ENCODE assay signal across 9 cellular contexts in the genomic region with DNA sequence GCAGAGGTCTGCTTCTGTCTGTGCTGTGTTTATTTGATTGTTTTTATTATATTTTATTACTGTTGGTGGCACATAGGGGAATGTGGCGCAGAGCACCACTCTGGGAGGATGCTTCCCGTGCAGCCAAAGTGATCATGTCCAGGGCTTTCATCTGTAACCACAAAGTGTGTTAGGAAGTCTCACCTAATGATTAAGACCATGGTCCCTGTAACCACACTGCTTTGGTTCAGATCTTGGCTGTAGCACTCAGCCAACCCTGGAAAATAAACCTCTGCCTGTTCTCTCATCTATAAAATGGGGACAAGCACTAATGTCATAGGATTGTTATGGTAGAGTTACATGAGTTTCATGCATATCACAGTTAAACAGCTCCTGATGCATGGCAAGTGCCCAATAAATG. TPM values are rescaled to one million over a fixed set of nuclear protein-coding genes. Genes with fewer than 3 reads are reported as not detected.
A peak's percentile ranks its signal among the peaks of the same experiment; 100 is the strongest.
DNase-seq lines count a peak whose midpoint lies in the region; ATAC-seq and TF ChIP-seq lines count a peak whose summit lies in the region.
"Had no signal": no experiment of that assay in that cellular context is flagged by ENCODE, and none has a peak within 500 bp of the region (broad histone marks: within the 10 kb centered on the region; RNA-seq: fewer than 3 reads in every experiment).

No MANE protein-coding gene starts in this region.

- no peak for TF ChIP-seq EP300 in transverse colon (IDR thresholded peaks at IDR 0.05; ENCODE audit: low read depth)

- TF ChIP-seq POLR2A in lower leg skin (IDR thresholded peaks at IDR 0.05) (no peak), transverse colon (IDR thresholded peaks at IDR 0.05) (no peak)

- peaks cover 79% of the 10 kb centered on the region for H3K4me1 Mint-ChIP-seq in activated naive CD4-positive, alpha-beta T cell treated with anti-CD3 and anti-CD28 coated beads, Interleukin-2, amount 50 U/mL, for 24 hours

- TF ChIP-seq CTCF in astrocyte of the cerebellum (IDR thresholded peaks at IDR 0.05; ENCODE audit: low read depth, low read length, missing control alignments) = no peak
- no peak for TF ChIP-seq CTCF in lower leg skin (IDR thresholded peaks at IDR 0.05)
- TF ChIP-seq CTCF in transverse colon (IDR thresholded peaks at IDR 0.05) = no peak

- H3K36me3 ChIP-seq in transverse colon = peaks cover 0 to 16% (median 0%) of the 10 kb centered on the region in 4 donors

- intact Hi-C loops in lower leg skin (cut with DNase I; ENCODE audit: low total_unique reads) = loop anchor here (5.0 to 10.0 kb wide), 2 partner anchors 51 to 296 kb away; no protein-coding TSS in a partner anchor
- intact Hi-C loops in transverse colon (cut with DNase I; ENCODE audit: low total_unique reads) = no loop called here

- peak overlapping the region; percentile 94 to 98 (median 96) for H3K27ac ChIP-seq in transverse colon
- no peak overlapping the region for H3K27ac ChIP-seq in caudate nucleus (ENCODE audit: low read depth, low read length)
- H3K27ac ChIP-seq: C4-2B had no signal

- 69 to 80% methylated on average over 2 of the region's 2 CpGs for WGBS in lower leg skin, 2 donors
- 68 to 100% methylated on average over 1 to 2 of the region's 2 CpGs for WGBS in transverse colon (ENCODE audit: low coverage in 1 of 2), 2 donors

- in situ Hi-C loops in astrocyte of the cerebellum (cut with HindIII; ENCODE audit: low sequenced_read_pairs) (no loop called here), transverse colon (cut with MboI; ENCODE audit: low pct_ligation_motif_present in 1 of 4, low pct_unique_long_range_greater_than_20kb in 1 of 4, low sequenced_read_pairs in 3 of 4) (loop anchor here in 3 of 4 donors (25.0 kb wide), 2 partner anchors 274 to 299 kb away; a partner anchor contains a TSS)

- peak overlapping the region; percentile 71 for H3K4me3 ChIP-seq in astrocyte of the cerebellum (ENCODE audit: low read depth, low read length)
- peak overlapping the region; percentile 75 for H3K4me3 ChIP-seq in lower leg skin (ENCODE audit: low read depth, poor library complexity, severe bottlenecking)
- peak overlapping the region in 3 of 4 donors; percentile 70 to 90 (median 75) for H3K4me3 ChIP-seq in transverse colon

- no peaks in the 10 kb centered on the region for H3K27me3 ChIP-seq in transverse colon

- peaks cover 36% of the 10 kb centered on the region for H3K36me3 Mint-ChIP-seq in activated naive CD4-positive, alpha-beta T cell treated with anti-CD3 and anti-CD28 coated beads, Interleukin-2, amount 50 U/mL, for 24 hours

- no peaks in the 10 kb centered on the region for H3K9me3 Mint-ChIP-seq in activated naive CD4-positive, alpha-beta T cell treated with anti-CD3 and anti-CD28 coated beads, Interleukin-2, amount 50 U/mL, for 24 hours

- no peak for DNase-seq in activated naive CD4-positive, alpha-beta T cell treated with Interleukin-2 at 50 U/mL for 16 hours
- no peak for DNase-seq in astrocyte of the cerebellum (ENCODE audit: low read depth)
- DNase-seq in lower leg skin (ENCODE audit: low spot score in 2 of 2) = no peak
- DNase-seq in transverse colon = no peak
- DNase-seq in caudate nucleus (lab: John Stamatoyannopoulos, UW) = no peak

- peaks cover 12 to 32% (median 21%) of the 10 kb centered on the region in 4 donors for H3K4me1 ChIP-seq in transverse colon

- no peaks in the 10 kb centered on the region for H3K27me3 Mint-ChIP-seq in activated naive CD4-positive, alpha-beta T cell treated with anti-CD3 and anti-CD28 coated beads, Interleukin-2, amount 50 U/mL, for 24 hours

- no peak for ATAC-seq in HG02678 (IDR thresholded peaks at IDR 0.05; ENCODE audit: unreplicated experiment)
- ATAC-seq in GM18868 (IDR thresholded peaks at IDR 0.05; ENCODE audit: unreplicated experiment) = no peak

- H3K4me3 Mint-ChIP-seq in activated naive CD4-positive, alpha-beta T cell treated with anti-CD3 and anti-CD28 coated beads, Interleukin-2, amount 50 U/mL, for 24 hours = peak overlapping the region; percentile 97

- H3K9me3 ChIP-seq in transverse colon = no peaks in the 10 kb centered on the region

- peak overlapping the region; percentile 96 for H3K27ac Mint-ChIP-seq in activated naive CD4-positive, alpha-beta T cell treated with anti-CD3 and anti-CD28 coated beads, Interleukin-2, amount 50 U/mL, for 24 hours

RNA-seq across cellular contexts. Expression of a gene that starts 1.9 kb away (rescaled TPM):
- 10 to 100 TPM; 41.1 to 74.9 (median 60.3) TPM for total RNA-seq in lower leg skin
- total RNA-seq in transverse colon = 10 to 100 TPM; 23.3 to 81.8 (median 35.1) TPM
